ENCODE assay signal across 8 cellular contexts in the genomic region with DNA sequence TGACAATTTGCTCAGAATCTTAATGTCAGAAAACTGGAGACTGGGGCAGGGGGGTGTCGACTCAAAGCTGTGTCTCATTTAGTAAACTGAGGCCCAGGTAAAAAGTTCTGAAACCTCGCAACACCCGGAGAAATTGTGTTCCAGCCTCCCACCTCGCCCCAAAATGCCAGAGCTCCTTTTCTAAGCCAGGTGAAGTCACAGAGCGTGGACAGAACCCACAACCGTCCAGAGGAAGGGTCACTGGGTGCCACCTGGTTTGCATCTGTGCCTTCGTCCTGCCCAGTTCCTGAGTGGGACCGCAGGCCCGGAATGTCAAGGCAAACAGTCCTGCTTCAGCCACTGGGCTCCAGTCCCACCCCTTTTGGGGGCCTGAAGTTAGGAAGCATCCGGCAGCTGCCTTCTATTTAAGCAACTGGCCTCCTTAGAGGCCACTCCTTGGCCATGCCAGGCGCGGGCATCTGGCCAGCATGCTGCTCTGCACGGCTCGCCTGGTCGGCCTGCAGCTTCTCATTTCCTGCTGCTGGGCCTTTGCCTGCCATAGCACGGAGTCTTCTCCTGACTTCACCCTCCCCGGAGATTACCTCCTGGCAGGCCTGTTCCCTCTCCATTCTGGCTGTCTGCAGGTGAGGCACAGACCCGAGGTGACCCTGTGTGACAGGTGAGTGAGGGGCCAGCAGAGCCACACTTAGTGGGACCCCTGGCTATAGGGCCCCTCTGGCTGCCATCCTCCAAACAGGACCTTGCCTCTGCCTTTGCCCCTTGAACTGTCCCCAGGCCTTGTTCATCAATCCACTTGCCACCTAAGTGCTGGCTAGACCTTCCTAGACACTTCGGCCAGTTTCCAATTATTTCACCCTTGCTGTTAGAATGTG. TPM values are rescaled to one million over a fixed set of nuclear protein-coding genes. Genes with fewer than 3 reads are reported as not detected.
DNase-seq lines count a peak whose midpoint lies in the region; ATAC-seq and TF ChIP-seq lines count a peak whose summit lies in the region.

TSS of gene TAS1R1 (plus strand) at position 401 of the 872 bp plus-strand sequence. CDS start at position 468, 67 bp downstream.

- H3K27me3 Mint-ChIP-seq in neural crest cell (ENCODE audit: low read depth): peaks cover 1% of the 10 kb centered on the region

- no peaks in the 10 kb centered on the region for H3K9me3 ChIP-seq in ES-I3 (ENCODE audit: control insufficient read depth, insufficient read depth, low read length)

- H3K9ac ChIP-seq in ES-I3 (ENCODE audit: low read depth, low read length): peak within 1 kb of the TSS; percentile 99

- ATAC-seq in GM21717 (IDR thresholded peaks at IDR 0.05; ENCODE audit: unreplicated experiment) (no peak), HG02885 (IDR thresholded peaks at IDR 0.05; ENCODE audit: poor library complexity, unreplicated experiment) (no peak), HG02678 (IDR thresholded peaks at IDR 0.05; ENCODE audit: unreplicated experiment) (no peak)

- H3K4me1 Mint-ChIP-seq in neural crest cell: peaks cover 13% of the 10 kb centered on the region

- no peaks in the 10 kb centered on the region for H3K9me3 Mint-ChIP-seq in neural crest cell

- H3K27ac Mint-ChIP-seq in neural crest cell (ENCODE audit: unreplicated experiment): no peak within 1 kb of the TSS

- H3K36me3 ChIP-seq in ES-I3 (ENCODE audit: insufficient read depth, low read length): 0 out of 2 replicates have a peak, but pooled peaks cover 7% of the 10 kb centered on the region

- H3K36me3 Mint-ChIP-seq in neural crest cell (ENCODE audit: low read depth): no peaks in the 10 kb centered on the region

- peak within 1 kb of the TSS; percentile 73 for H3K4me3 Mint-ChIP-seq in neural crest cell

- H3K4me1 ChIP-seq in ES-I3 (ENCODE audit: insufficient read depth, low read length): peaks cover 10% of the 10 kb centered on the region

- DNase-seq in SHP77 treated with DMSO at 0.1 percent for 48 hours (lab: John Stamatoyannopoulos, UW) (peak; percentile 6), fibroblast of gingiva (ENCODE audit: low read depth) (peak; percentile 81), neural crest cell (ENCODE audit: low read depth, low spot score) (no peak)
- no peak for DNase-seq in effector CD4-positive, alpha-beta T cell

- no peak for TF ChIP-seq CTCF in neural crest cell (conservative IDR thresholded peaks at IDR 0.05)

RNA-seq across cellular contexts. Expression of gene TAS1R1, which starts in this region (rescaled TPM):
- total RNA-seq in neural crest cell: not detected in 2 replicates

Comparison
In these comparisons a context has a peak if more than half of its experiments do, and no peak if none do; other contexts are left out.
1. DNase-seq: peak in SHP77 treated with DMSO at 0.1 percent for 48 hours (single experiment) and fibroblast of gingiva (single experiment); none in neural crest cell (single experiment) and effector CD4-positive, alpha-beta T cell (single experiment).